1 cellular context compared by ENCODE assay signal in the genomic region with DNA sequence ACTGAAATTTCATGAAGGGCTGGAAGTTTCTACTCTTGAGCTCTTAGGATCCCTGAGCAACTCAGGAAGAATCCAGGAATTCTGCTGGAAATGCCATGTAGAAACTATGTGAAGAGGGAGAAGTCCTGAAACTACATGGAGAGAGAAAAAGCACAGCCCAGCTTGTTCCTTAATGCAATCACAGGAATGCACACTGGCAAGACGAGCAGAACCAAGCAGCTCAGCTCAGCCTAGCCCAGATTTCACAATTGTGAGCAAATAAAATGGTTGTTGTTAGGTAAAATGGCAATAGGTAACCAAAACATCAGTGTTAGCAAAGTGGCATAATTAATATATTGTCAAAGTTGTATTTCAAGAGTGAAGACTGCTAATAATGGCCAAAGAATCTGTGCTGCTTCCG.
TF ChIP-seq lines count a peak whose summit lies in the region.

No MANE protein-coding gene starts in this region.

TF ChIP-seq in SK-N-SH, 30 proteins besides CTCF, POLR2A, EP300 and RAD21:
- TF ChIP-seq TAF1 (IDR thresholded peaks at IDR 0.05; ENCODE audit: borderline replicate concordance, low read depth, low read length): no peak
- TF ChIP-seq, protein P1, sequence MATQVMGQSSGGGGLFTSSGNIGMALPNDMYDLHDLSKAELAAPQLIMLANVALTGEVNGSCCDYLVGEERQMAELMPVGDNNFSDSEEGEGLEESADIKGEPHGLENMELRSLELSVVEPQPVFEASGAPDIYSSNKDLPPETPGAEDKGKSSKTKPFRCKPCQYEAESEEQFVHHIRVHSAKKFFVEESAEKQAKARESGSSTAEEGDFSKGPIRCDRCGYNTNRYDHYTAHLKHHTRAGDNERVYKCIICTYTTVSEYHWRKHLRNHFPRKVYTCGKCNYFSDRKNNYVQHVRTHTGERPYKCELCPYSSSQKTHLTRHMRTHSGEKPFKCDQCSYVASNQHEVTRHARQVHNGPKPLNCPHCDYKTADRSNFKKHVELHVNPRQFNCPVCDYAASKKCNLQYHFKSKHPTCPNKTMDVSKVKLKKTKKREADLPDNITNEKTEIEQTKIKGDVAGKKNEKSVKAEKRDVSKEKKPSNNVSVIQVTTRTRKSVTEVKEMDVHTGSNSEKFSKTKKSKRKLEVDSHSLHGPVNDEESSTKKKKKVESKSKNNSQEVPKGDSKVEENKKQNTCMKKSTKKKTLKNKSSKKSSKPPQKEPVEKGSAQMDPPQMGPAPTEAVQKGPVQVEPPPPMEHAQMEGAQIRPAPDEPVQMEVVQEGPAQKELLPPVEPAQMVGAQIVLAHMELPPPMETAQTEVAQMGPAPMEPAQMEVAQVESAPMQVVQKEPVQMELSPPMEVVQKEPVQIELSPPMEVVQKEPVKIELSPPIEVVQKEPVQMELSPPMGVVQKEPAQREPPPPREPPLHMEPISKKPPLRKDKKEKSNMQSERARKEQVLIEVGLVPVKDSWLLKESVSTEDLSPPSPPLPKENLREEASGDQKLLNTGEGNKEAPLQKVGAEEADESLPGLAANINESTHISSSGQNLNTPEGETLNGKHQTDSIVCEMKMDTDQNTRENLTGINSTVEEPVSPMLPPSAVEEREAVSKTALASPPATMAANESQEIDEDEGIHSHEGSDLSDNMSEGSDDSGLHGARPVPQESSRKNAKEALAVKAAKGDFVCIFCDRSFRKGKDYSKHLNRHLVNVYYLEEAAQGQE (IDR thresholded peaks at IDR 0.05; ENCODE audit: low read depth, low read length): no peak
- TF ChIP-seq MXI1 (IDR thresholded peaks at IDR 0.05; ENCODE audit: low read depth, low read length): no peak
- TF ChIP-seq, protein P2, sequence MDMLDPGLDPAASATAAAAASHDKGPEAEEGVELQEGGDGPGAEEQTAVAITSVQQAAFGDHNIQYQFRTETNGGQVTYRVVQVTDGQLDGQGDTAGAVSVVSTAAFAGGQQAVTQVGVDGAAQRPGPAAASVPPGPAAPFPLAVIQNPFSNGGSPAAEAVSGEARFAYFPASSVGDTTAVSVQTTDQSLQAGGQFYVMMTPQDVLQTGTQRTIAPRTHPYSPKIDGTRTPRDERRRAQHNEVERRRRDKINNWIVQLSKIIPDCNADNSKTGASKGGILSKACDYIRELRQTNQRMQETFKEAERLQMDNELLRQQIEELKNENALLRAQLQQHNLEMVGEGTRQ (IDR thresholded peaks at IDR 0.05; ENCODE audit: borderline replicate concordance, low read depth, low read length): no peak
